In the genomic region with DNA sequence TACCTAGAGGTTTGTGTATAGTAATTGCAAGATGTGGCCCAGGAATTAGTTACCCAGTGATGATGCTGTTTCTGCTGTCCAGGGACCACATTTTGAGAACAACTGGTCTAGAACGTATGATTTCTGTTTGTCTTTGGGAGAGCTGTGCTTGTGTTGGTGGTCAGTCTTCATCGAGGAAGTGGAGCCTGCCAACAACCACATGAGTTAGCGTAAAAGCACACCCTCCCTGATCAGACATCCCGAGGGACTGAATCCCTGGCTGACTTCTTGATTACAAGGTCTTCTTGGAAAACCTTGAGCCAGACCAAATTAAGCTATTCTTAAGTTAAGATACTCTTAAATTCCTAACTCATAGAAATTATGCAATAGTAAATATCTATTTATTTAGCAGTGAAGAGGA, we compare ENCODE assay signal across 16 cellular contexts.
DNase-seq lines count a peak whose midpoint lies in the region; ATAC-seq, FAIRE-seq and TF ChIP-seq lines count a peak whose summit lies in the region.
"Had no signal": no experiment of that assay in that cellular context is flagged by ENCODE, and none has a peak within 500 bp of the region (broad histone marks: within the 10 kb centered on the region; RNA-seq: fewer than 3 reads in every experiment).

No MANE protein-coding gene starts in this region.

- H3K4me3 Mint-ChIP-seq in activated naive CD4-positive, alpha-beta T cell treated with anti-CD3 and anti-CD28 coated beads, Interleukin-2, amount 10 ng/mL, durations not matched to agents 7 days and 5 days, result no peak overlapping the region
- H3K4me3 Mint-ChIP-seq: CD4-positive, alpha-beta memory T cell had no signal

- DNase-seq in choroid plexus epithelial cell (ENCODE audit: low read depth), result peak; percentile 29
- DNase-seq in keratinocyte (ENCODE audit: low read depth, low spot score), result no peak
- no peak for DNase-seq in tibial artery
- DNase-seq in NCI-H2227 treated with DMSO at 0.1 percent for 48 hours (lab: John Stamatoyannopoulos, UW), result no peak
- DNase-seq in activated naive CD4-positive, alpha-beta T cell treated with anti-CD3 and anti-CD28 coated beads, Interleukin-2, amount 10 ng/mL, durations not matched to agents 7 days and 5 days, result no peak
- DNase-seq: BE2C; CD4-positive, alpha-beta memory T cell; DND-41; GF-D8; NCI-H1436; NCI-H2029 treated with DMSO at 0.1 percent for 48 hours; NCI-H526; SHP77 treated with DMSO at 0.1 percent for 48 hours had no signal

- H2AFZ ChIP-seq in Loucy (ENCODE audit: low read length), result peak overlapping the region; percentile 63; the same call in 1 of the 2 replicates
- H2AFZ ChIP-seq in keratinocyte (ENCODE audit: control insufficient read depth, low read length), result no peak overlapping the region

- no peak overlapping the region for H3K4me3 ChIP-seq in Loucy (ENCODE audit: low read length, poor library complexity, severe bottlenecking)
- no peak overlapping the region for H3K4me3 ChIP-seq in choroid plexus epithelial cell (ENCODE audit: low read depth, low read length)
- H3K4me3 ChIP-seq in keratinocyte (ENCODE audit: control insufficient read depth in 2 of 3, extremely low read depth in 1 of 3, insufficient read depth in 2 of 3, low read depth in 1 of 3, low read length in 3 of 3), result no peak overlapping the region
- no peak overlapping the region for H3K4me3 ChIP-seq in tibial artery

- dilution Hi-C loops in keratinocyte (cut with MboI; ENCODE audit: extremely low pct_ligation_motif_present, low sequenced_read_pairs), result no loop called here

- H3K36me3 Mint-ChIP-seq in activated naive CD4-positive, alpha-beta T cell treated with anti-CD3 and anti-CD28 coated beads, Interleukin-2, amount 10 ng/mL, durations not matched to agents 7 days and 5 days, result no peaks in the 10 kb centered on the region
- H3K36me3 Mint-ChIP-seq: CD4-positive, alpha-beta memory T cell had no signal

- FAIRE-seq in keratinocyte (lab: Jason Lieb, UNC), result no peak

- no peak overlapping the region for H3K4me2 ChIP-seq in Loucy (ENCODE audit: low read depth, low read length, poor library complexity, severe bottlenecking)
- no peak overlapping the region for H3K4me2 ChIP-seq in keratinocyte (ENCODE audit: control insufficient read depth, extremely low read depth, insufficient read depth, low read depth, low read length)
- H3K4me2 ChIP-seq: KMS-11 had no signal

- H3K9me3 ChIP-seq in Loucy (ENCODE audit: insufficient read depth, low read depth, low read length) (no peaks in the 10 kb centered on the region), keratinocyte (ENCODE audit: control insufficient read depth, low read depth, low read length) (no peaks in the 10 kb centered on the region), tibial artery (no peaks in the 10 kb centered on the region)
- H3K9me3 ChIP-seq: BE2C had no signal

- no peaks in the 10 kb centered on the region for H3F3A ChIP-seq in Loucy (ENCODE audit: low read depth)

- no peaks in the 10 kb centered on the region for H3K27me3 Mint-ChIP-seq in activated naive CD4-positive, alpha-beta T cell treated with anti-CD3 and anti-CD28 coated beads, Interleukin-2, amount 10 ng/mL, durations not matched to agents 7 days and 5 days

- no peaks in the 10 kb centered on the region for H4K20me1 ChIP-seq in Loucy (ENCODE audit: insufficient read depth, low read length, poor library complexity, severe bottlenecking)
- no peaks in the 10 kb centered on the region for H4K20me1 ChIP-seq in keratinocyte (ENCODE audit: control insufficient read depth, extremely low read depth, insufficient read depth, low read length)

- H3K4me1 ChIP-seq in Loucy (ENCODE audit: insufficient read depth, low read length, poor library complexity, severe bottlenecking) (peaks cover 9% of the 10 kb centered on the region), keratinocyte (ENCODE audit: control insufficient read depth, extremely low read depth, insufficient read depth, low read length) (peaks cover 22% of the 10 kb centered on the region), tibial artery (no peaks in the 10 kb centered on the region)

- no peak overlapping the region for H3K27ac Mint-ChIP-seq in activated naive CD4-positive, alpha-beta T cell treated with anti-CD3 and anti-CD28 coated beads, Interleukin-2, amount 10 ng/mL, durations not matched to agents 7 days and 5 days
- H3K27ac Mint-ChIP-seq: CD4-positive, alpha-beta memory T cell had no signal

- intact Hi-C loops in tibial artery (cut with DNase I; ENCODE audit: low total_unique reads), result no loop called here

- CTCF ChIA-PET in activated naive CD4-positive, alpha-beta T cell treated with anti-CD3 and anti-CD28 coated beads, Interleukin-2, amount 10 ng/mL, durations not matched to agents 7 days and 5 days (lab: Charles Lee), result interaction anchor here (1.2 kb wide), 1 partner anchor 183 kb away, joined by 3 read pairs; no protein-coding TSS in a partner anchor

- no peaks in the 10 kb centered on the region for H3K9me2 ChIP-seq in Loucy (replicated peaks; ENCODE audit: low read depth, low read length)

- H3K4me1 Mint-ChIP-seq in activated naive CD4-positive, alpha-beta T cell treated with anti-CD3 and anti-CD28 coated beads, Interleukin-2, amount 10 ng/mL, durations not matched to agents 7 days and 5 days, result no peaks in the 10 kb centered on the region

- no peaks in the 10 kb centered on the region for H3K79me2 ChIP-seq in Loucy (ENCODE audit: insufficient read depth, low read length)
- H3K79me2 ChIP-seq in keratinocyte (ENCODE audit: control insufficient read depth, insufficient read depth, low read length), result no peaks in the 10 kb centered on the region

- H3K9ac ChIP-seq in Loucy (ENCODE audit: low read depth, low read length, poor library complexity, severe bottlenecking), result no peak overlapping the region
- no peak overlapping the region for H3K9ac ChIP-seq in keratinocyte (ENCODE audit: control insufficient read depth, extremely low read depth, insufficient read depth, low read length)
- H3K9ac ChIP-seq: KMS-11 had no signal

- H3K36me3 ChIP-seq in Loucy (ENCODE audit: insufficient read depth, low read length), result no peaks in the 10 kb centered on the region
- no peaks in the 10 kb centered on the region for H3K36me3 ChIP-seq in keratinocyte (ENCODE audit: control insufficient read depth in 2 of 2, extremely low read depth in 1 of 2, insufficient read depth in 2 of 2, low read length in 2 of 2)
- no peaks in the 10 kb centered on the region for H3K36me3 ChIP-seq in tibial artery
- H3K36me3 ChIP-seq: BE2C had no signal

- no peak for TF ChIP-seq CTCF in Loucy (conservative IDR thresholded peaks at IDR 0.05; ENCODE audit: low read length)
- TF ChIP-seq CTCF in choroid plexus epithelial cell (conservative IDR thresholded peaks at IDR 0.05; ENCODE audit: low read depth, low read length), result no peak
- no peak for TF ChIP-seq CTCF in keratinocyte (optimal IDR thresholded peaks at IDR 0.05 in 1 of 3, IDR thresholded peaks at IDR 0.05 in 1 of 3, conservative IDR thresholded peaks at IDR 0.05 in 1 of 3; ENCODE audit: extremely low read depth in 1 of 3, insufficient read depth in 2 of 3, low read length in 3 of 3)
- no peak for TF ChIP-seq CTCF in tibial artery (IDR thresholded peaks at IDR 0.05)

- H3K27ac ChIP-seq in keratinocyte (ENCODE audit: control insufficient read depth, insufficient read depth, low read length) (peak overlapping the region; percentile 38), tibial artery (no peak overlapping the region)
- H3K27ac ChIP-seq: KMS-11 had no signal

- no peaks in the 10 kb centered on the region for H3K9me1 ChIP-seq in keratinocyte (ENCODE audit: control insufficient read depth, extremely low read depth, insufficient read depth, low read length)

- H3K27me3 ChIP-seq in Loucy (ENCODE audit: insufficient read depth, low read length, poor library complexity, severe bottlenecking) (no peaks in the 10 kb centered on the region), keratinocyte (ENCODE audit: control insufficient read depth, extremely low read depth, insufficient read depth, low read length) (no peaks in the 10 kb centered on the region), tibial artery (no peaks in the 10 kb centered on the region)
- H3K27me3 ChIP-seq: BE2C had no signal

- ATAC-seq in HG03354 (IDR thresholded peaks at IDR 0.05; ENCODE audit: poor library complexity, severe bottlenecking, unreplicated experiment), result peak; percentile 26

- no peaks in the 10 kb centered on the region for H3K9me3 Mint-ChIP-seq in activated naive CD4-positive, alpha-beta T cell treated with anti-CD3 and anti-CD28 coated beads, Interleukin-2, amount 10 ng/mL, durations not matched to agents 7 days and 5 days
- H3K9me3 Mint-ChIP-seq: CD4-positive, alpha-beta memory T cell had no signal
